In genomic region chr5:146342519-146342881, GRCh38 we compare ENCODE assay signal across 29 cellular contexts. TPM values are rescaled to one million over a fixed set of nuclear protein-coding genes. Genes with fewer than 3 reads are reported as not detected.
"Had no signal": no experiment of that assay in that cellular context is flagged by ENCODE, and none has a peak within 500 bp of the region (broad histone marks: within the 10 kb centered on the region; RNA-seq: fewer than 3 reads in every experiment).

No MANE protein-coding gene starts in this region.

- ATAC-seq: left colon; left lung; natural killer cell treated with Interleukin-12 subunit alpha and Interleukin-12 subunit beta and Interleukin-15 and Interleukin-18, amount 100 ng/mL, for 72 hours; right lobe of liver; stimulated activated memory B cell treated with anti-CD40 and anti-IgM and Interleukin-4, amounts not matched to agents 10 μg/mL and 1 μg/mL and 100 μg/mL, for 72 hours; stimulated activated naive CD8-positive, alpha-beta T cell treated with anti-CD3 and anti-CD28 coated beads, Interleukin-15, Interleukin-2, amounts not matched to agents 100 U/mL and 50 U/mL, for 24 hours had no signal

- DNase-seq: hippocampal formation; immature natural killer cell; kidney; left colon; left lung; naive B cell; ovary; right lobe of liver; stimulated activated CD4-positive, alpha-beta T cell treated with anti-CD3 and anti-CD28 coated beads, Interleukin-1b, Interleukin-23, amount 100 ng/mL, for 48 hours; stimulated activated CD4-positive, alpha-beta T cell treated with anti-CD3 and anti-CD28 coated beads, Interleukin-2, amount 100 ng/mL, for 48 hours; stimulated activated CD4-positive, alpha-beta T cell treated with anti-CD3 and anti-CD28 coated beads, Interleukin-4, amount 100 ng/mL, for 4 hours; stimulated activated CD8-positive, alpha-beta memory T cell treated with anti-CD3 and anti-CD28 coated beads, Interleukin-4, amount 100 ng/mL, for 48 hours; stimulated activated naive CD8-positive, alpha-beta T cell treated with anti-CD3 and anti-CD28 coated beads, Interleukin-15, Interleukin-2, amounts not matched to agents 100 U/mL and 50 U/mL, for 24 hours; stomach; testis; thyroid gland; transverse colon had no signal

- H3K4me2 ChIP-seq: smooth muscle cell had no signal

- H3K36me3 Mint-ChIP-seq: mesothelial cell of epicardium; stimulated activated memory B cell treated with anti-CD40 and anti-IgM and Interleukin-4, amounts not matched to agents 10 μg/mL and 1 μg/mL and 100 μg/mL, for 72 hours had no signal

- FAIRE-seq: islet of Langerhans, kidney had no signal

- H3K9me3 ChIP-seq: left lung, ovary, right atrium auricular region, right lobe of liver, testis, thyroid gland, transverse colon, upper lobe of left lung, vagina had no signal

- H3K4me3 Mint-ChIP-seq: mesothelial cell of epicardium; natural killer cell treated with Interleukin-12 subunit alpha and Interleukin-12 subunit beta and Interleukin-15 and Interleukin-18, amount 100 ng/mL, for 72 hours; stimulated activated memory B cell treated with anti-CD40 and anti-IgM and Interleukin-4, amounts not matched to agents 10 μg/mL and 1 μg/mL and 100 μg/mL, for 72 hours had no signal

- H3K27me3 ChIP-seq: ovary had no signal

- H3K27ac Mint-ChIP-seq: immature natural killer cell; mesothelial cell of epicardium; naive B cell; natural killer cell treated with Interleukin-12 subunit alpha and Interleukin-12 subunit beta and Interleukin-15 and Interleukin-18, amount 100 ng/mL, for 72 hours; progenitor cell of endocrine pancreas; stimulated activated memory B cell treated with anti-CD40 and anti-IgM and Interleukin-4, amounts not matched to agents 10 μg/mL and 1 μg/mL and 100 μg/mL, for 72 hours had no signal

- H3K4me3 ChIP-seq: left lung, lung, ovary, right atrium auricular region, right lobe of liver, smooth muscle cell, stomach, testis, thyroid gland, transverse colon, upper lobe of left lung, vagina had no signal

- H3K27ac ChIP-seq: left lung, ovary, right atrium auricular region, right lobe of liver, stomach, testis, thyroid gland, transverse colon, upper lobe of left lung, vagina had no signal

- H3K36me3 ChIP-seq: left lung, ovary, right atrium auricular region, right lobe of liver, stomach, thyroid gland, transverse colon, upper lobe of left lung, vagina had no signal

- H3K9me3 Mint-ChIP-seq: mesothelial cell of epicardium; natural killer cell treated with Interleukin-12 subunit alpha and Interleukin-12 subunit beta and Interleukin-15 and Interleukin-18, amount 100 ng/mL, for 72 hours had no signal

RNA-seq across cellular contexts. Expression of gene POU4F3, which starts 3.9 kb away (rescaled TPM):
- total RNA-seq: left colon; left lung; liver; natural killer cell treated with Interleukin-12 subunit alpha and Interleukin-12 subunit beta and Interleukin-15 and Interleukin-18, amount 100 ng/mL, for 72 hours; progenitor cell of endocrine pancreas; right atrium auricular region; skeletal muscle tissue; smooth muscle cell; stomach; testis; thyroid gland; transverse colon; vagina had no signal
- polyA plus RNA-seq: immature natural killer cell, liver, smooth muscle cell had no signal
